Comparison of ENCODE assay signal across 23 cellular contexts in the genomic region with DNA sequence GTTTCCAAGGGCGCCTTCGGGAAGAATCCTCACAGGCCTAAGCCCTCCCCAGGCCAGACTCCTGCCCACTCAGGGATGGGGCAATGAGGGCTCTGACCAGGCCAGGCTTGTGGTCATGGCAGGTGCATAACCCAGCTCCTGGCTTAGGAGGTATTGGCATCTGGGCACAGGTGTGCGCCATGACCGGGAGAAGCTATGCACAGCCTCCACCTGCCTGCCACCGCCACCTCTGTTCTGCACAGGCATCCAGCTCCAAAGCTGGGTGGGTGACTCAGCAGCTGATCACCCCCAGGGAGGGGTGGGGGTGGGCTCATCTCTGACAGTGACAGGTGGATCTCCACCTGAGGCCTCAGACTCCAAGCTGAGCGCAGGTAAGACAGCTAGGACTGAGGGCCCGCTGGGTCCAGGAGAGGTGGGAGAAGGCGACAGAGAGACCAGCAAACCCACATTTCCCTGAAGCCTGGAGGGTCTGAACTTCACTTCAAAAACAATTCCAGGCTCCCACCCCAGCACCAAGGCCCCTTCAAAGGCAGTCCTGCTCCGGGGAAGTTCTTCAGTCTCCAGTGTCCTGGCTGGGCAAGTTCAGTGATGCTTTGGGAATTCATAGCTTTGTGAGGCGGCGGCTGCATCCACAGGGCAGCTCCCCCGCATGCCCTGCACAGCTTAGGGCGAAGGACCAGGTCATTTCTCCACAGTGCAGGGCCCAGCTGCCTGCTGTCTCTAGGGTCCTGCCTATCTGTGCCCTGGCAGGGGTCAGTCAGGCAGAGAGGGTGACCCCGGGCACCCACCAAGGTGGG.
DNase-seq lines count a peak whose midpoint lies in the region; ATAC-seq and TF ChIP-seq lines count a peak whose summit lies in the region.
"Had no signal": no experiment of that assay in that cellular context is flagged by ENCODE, and none has a peak within 500 bp of the region (broad histone marks: within the 10 kb centered on the region; RNA-seq: fewer than 3 reads in every experiment).

No MANE protein-coding gene starts in this region.

- intact Hi-C loops in natural killer cell (cut with micrococcal nuclease), result no loop called here

- H3K4me3 ChIP-seq in neuronal stem cell (ENCODE audit: low read length in 2 of 2), result no peak overlapping the region
- H3K4me3 ChIP-seq: HAP-1, psoas muscle, SK-N-MC, skin epidermis, thoracic aorta had no signal

- H3K27ac ChIP-seq in caudate nucleus (ENCODE audit: low read depth, low read length) (peak overlapping the region; percentile 58), neuronal stem cell (replicated peaks; ENCODE audit: low read length) (no peak overlapping the region)
- H3K27ac ChIP-seq: psoas muscle, SK-N-MC, thoracic aorta had no signal

- peaks cover 2 to 7% of the 10 kb centered on the region in 2 donors for H3K4me1 ChIP-seq in neuronal stem cell (ENCODE audit: control insufficient read depth in 2 of 2, insufficient read depth in 1 of 2, low read depth in 1 of 2, low read length in 2 of 2)
- H3K4me1 ChIP-seq: HAP-1 had no signal

- H4K91ac ChIP-seq in neuronal stem cell (ENCODE audit: low read depth, low read length, poor library complexity), result no peak overlapping the region

- H3K9me3 Mint-ChIP-seq in natural killer cell, result no peaks in the 10 kb centered on the region
- H3K9me3 Mint-ChIP-seq in natural killer cell treated with Interleukin-12 subunit alpha and Interleukin-12 subunit beta and Interleukin-15 and Interleukin-18, amount 100 ng/mL, for 72 hours, result no peaks in the 10 kb centered on the region
- H3K9me3 Mint-ChIP-seq: brain, mesothelial cell of epicardium, nephron progenitor cell had no signal

- no peak overlapping the region for H3K27ac Mint-ChIP-seq in natural killer cell
- H3K27ac Mint-ChIP-seq in natural killer cell treated with Interleukin-12 subunit alpha and Interleukin-12 subunit beta and Interleukin-15 and Interleukin-18, amount 100 ng/mL, for 72 hours, result peak overlapping the region in 1 of 2 donors; percentile 73
- H3K27ac Mint-ChIP-seq: brain, mesothelial cell of epicardium, nephron progenitor cell had no signal

- peaks cover 12 to 18% of the 10 kb centered on the region in 2 donors for H3K4me1 Mint-ChIP-seq in natural killer cell
- H3K4me1 Mint-ChIP-seq in natural killer cell treated with Interleukin-12 subunit alpha and Interleukin-12 subunit beta and Interleukin-15 and Interleukin-18, amount 100 ng/mL, for 72 hours (ENCODE audit: low read depth in 2 of 2), result peaks cover 12 to 16% of the 10 kb centered on the region in 2 donors

- no peak overlapping the region for H2AFZ ChIP-seq in neuronal stem cell (ENCODE audit: low read length)

- peaks cover 18 to 35% (median 22%) of the 10 kb centered on the region in 3 experiments for H3K27me3 ChIP-seq in neuronal stem cell (ENCODE audit: control insufficient read depth in 3 of 3, insufficient read depth in 3 of 3, low read depth in 1 of 3, low read length in 3 of 3)

- H3K18ac ChIP-seq in neuronal stem cell (ENCODE audit: low read length), result no peak overlapping the region

- H3K27me3 Mint-ChIP-seq in natural killer cell (ENCODE audit: low read depth in 2 of 2), result no peaks in the 10 kb centered on the region
- H3K27me3 Mint-ChIP-seq in natural killer cell treated with Interleukin-12 subunit alpha and Interleukin-12 subunit beta and Interleukin-15 and Interleukin-18, amount 100 ng/mL, for 72 hours, result no peaks in the 10 kb centered on the region

- ATAC-seq in natural killer cell, result no peak
- no peak for ATAC-seq in natural killer cell treated with Interleukin-12 subunit alpha and Interleukin-12 subunit beta and Interleukin-15 and Interleukin-18, amount 100 ng/mL, for 72 hours
- no peak for ATAC-seq in SK-N-SH treated with all-trans-retinoic acid at 6 μM for 48 hours
- ATAC-seq: psoas muscle had no signal

- no peaks in the 10 kb centered on the region for H3K9me3 ChIP-seq in neuronal stem cell (replicated peaks in 1 of 2; ENCODE audit: control insufficient read depth in 2 of 2, insufficient read depth in 1 of 2, low read depth in 1 of 2, low read length in 2 of 2)
- H3K9me3 ChIP-seq: HAP-1, psoas muscle, thoracic aorta had no signal

- H3K4ac ChIP-seq in neuronal stem cell (ENCODE audit: low read length), result no peak overlapping the region

- H2AK5ac ChIP-seq in neuronal stem cell (ENCODE audit: low read depth, low read length), result no peak overlapping the region

- H3K23ac ChIP-seq in neuronal stem cell (ENCODE audit: low read depth, low read length, poor library complexity), result no peak overlapping the region

- peak overlapping the region; percentile 30 for H3K9ac ChIP-seq in neuronal stem cell (ENCODE audit: low read depth, low read length, poor library complexity)

- TF ChIP-seq CTCF in natural killer cell (IDR thresholded peaks at IDR 0.05), result no peak

- no peak overlapping the region for H4K8ac ChIP-seq in neuronal stem cell (ENCODE audit: low read depth, low read length)

- no peak overlapping the region for H3K4me2 ChIP-seq in neuronal stem cell (ENCODE audit: insufficient read depth, low read length, poor library complexity, severe bottlenecking)

- no peak overlapping the region for H2BK120ac ChIP-seq in neuronal stem cell (ENCODE audit: low read depth, low read length)

- H3K4me3 Mint-ChIP-seq in natural killer cell, result no peak overlapping the region
- no peak overlapping the region for H3K4me3 Mint-ChIP-seq in natural killer cell treated with Interleukin-12 subunit alpha and Interleukin-12 subunit beta and Interleukin-15 and Interleukin-18, amount 100 ng/mL, for 72 hours
- H3K4me3 Mint-ChIP-seq: brain, mesothelial cell of epicardium, nephron progenitor cell had no signal

- no peak overlapping the region for H2BK12ac ChIP-seq in neuronal stem cell (ENCODE audit: low read length)

- no peaks in the 10 kb centered on the region for H3K36me3 Mint-ChIP-seq in natural killer cell
- H3K36me3 Mint-ChIP-seq in natural killer cell treated with Interleukin-12 subunit alpha and Interleukin-12 subunit beta and Interleukin-15 and Interleukin-18, amount 100 ng/mL, for 72 hours, result no peaks in the 10 kb centered on the region

- peak; percentile 10 for DNase-seq in natural killer cell
- no peak for DNase-seq in natural killer cell treated with Interleukin-12 subunit alpha and Interleukin-12 subunit beta and Interleukin-15 and Interleukin-18, amount 100 ng/mL, for 72 hours (ENCODE audit: low spot score)
- peak in 41 of 61 donors; percentile 17 to 92 (median 58) for DNase-seq in caudate nucleus (lab: John Stamatoyannopoulos, UW)
- DNase-seq in neuronal stem cell (ENCODE audit: low spot score), result no peak
- no peak for DNase-seq in DMS153 treated with DMSO at 0.1 percent for 48 hours (lab: John Stamatoyannopoulos, UW; ENCODE audit: unreplicated experiment)
- DNase-seq in dermis blood vessel endothelial cell, result no peak
- DNase-seq: activated CD4-positive, alpha-beta T cell treated with anti-CD3 and anti-CD28 coated beads, Interleukin-2, amount 50 U/mL, for 1 hour; DMS53; GDM1; MM.1S; NCI-H1436; NCI-H524 treated with DMSO at 0.1 percent for 48 hours; nephron progenitor cell; stimulated activated CD4-positive, alpha-beta T cell treated with anti-CD3 and anti-CD28 coated beads, Interleukin-2, amount 100 ng/mL, for 24 hours; stimulated activated naive CD4-positive, alpha-beta T cell had no signal

- H2BK5ac ChIP-seq in neuronal stem cell (ENCODE audit: low read length), result peak overlapping the region; percentile 13

- peaks cover 0 to 3% of the 10 kb centered on the region in 2 donors for H3K36me3 ChIP-seq in neuronal stem cell (replicated peaks in 1 of 2; ENCODE audit: control insufficient read depth in 2 of 2, insufficient read depth in 2 of 2, low read length in 2 of 2)
- H3K36me3 ChIP-seq: HAP-1 had no signal

- no peak overlapping the region for H2BK15ac ChIP-seq in neuronal stem cell (ENCODE audit: low read length)

- H3K79me1 ChIP-seq in neuronal stem cell (ENCODE audit: low read depth, low read length), result no peaks in the 10 kb centered on the region

- no peak overlapping the region for H3K14ac ChIP-seq in neuronal stem cell (ENCODE audit: low read length)

- no CpG with 5 or more reads among the region's 14 CpGs for WGBS in neuronal stem cell (ENCODE audit: extremely low coverage in 2 of 2, insufficient read length in 2 of 2, insufficient replicate concordance in 1 of 2), 2 donors

TF ChIP-seq in SK-N-SH treated with all-trans-retinoic acid at 6 μM for 48 hours, 23 proteins besides CTCF, POLR2A, EP300 and RAD21 (continues in another document):
- TF ChIP-seq ZFP30 (CRISPR knock-in tag; IDR thresholded peaks at IDR 0.05) (no peak), ESRRG (CRISPR knock-in tag; IDR thresholded peaks at IDR 0.05) (no peak), ZFP3 (CRISPR knock-in tag; IDR thresholded peaks at IDR 0.05) (no peak), ZNF565 (CRISPR knock-in tag; conservative IDR thresholded peaks at IDR 0.05; ENCODE audit: low read depth) (no peak), PPARA (CRISPR knock-in tag; IDR thresholded peaks at IDR 0.05; ENCODE audit: borderline replicate concordance) (no peak), RARB (CRISPR knock-in tag; IDR thresholded peaks at IDR 0.05) (no peak), CSDC2 (CRISPR knock-in tag; IDR thresholded peaks at IDR 0.05) (no peak), OSR1 (CRISPR knock-in tag; IDR thresholded peaks at IDR 0.05) (no peak), ZC3H10 (CRISPR knock-in tag; IDR thresholded peaks at IDR 0.05) (no peak), ZNF70 (CRISPR knock-in tag; IDR thresholded peaks at IDR 0.05) (no peak)
- TF ChIP-seq, protein P1, sequence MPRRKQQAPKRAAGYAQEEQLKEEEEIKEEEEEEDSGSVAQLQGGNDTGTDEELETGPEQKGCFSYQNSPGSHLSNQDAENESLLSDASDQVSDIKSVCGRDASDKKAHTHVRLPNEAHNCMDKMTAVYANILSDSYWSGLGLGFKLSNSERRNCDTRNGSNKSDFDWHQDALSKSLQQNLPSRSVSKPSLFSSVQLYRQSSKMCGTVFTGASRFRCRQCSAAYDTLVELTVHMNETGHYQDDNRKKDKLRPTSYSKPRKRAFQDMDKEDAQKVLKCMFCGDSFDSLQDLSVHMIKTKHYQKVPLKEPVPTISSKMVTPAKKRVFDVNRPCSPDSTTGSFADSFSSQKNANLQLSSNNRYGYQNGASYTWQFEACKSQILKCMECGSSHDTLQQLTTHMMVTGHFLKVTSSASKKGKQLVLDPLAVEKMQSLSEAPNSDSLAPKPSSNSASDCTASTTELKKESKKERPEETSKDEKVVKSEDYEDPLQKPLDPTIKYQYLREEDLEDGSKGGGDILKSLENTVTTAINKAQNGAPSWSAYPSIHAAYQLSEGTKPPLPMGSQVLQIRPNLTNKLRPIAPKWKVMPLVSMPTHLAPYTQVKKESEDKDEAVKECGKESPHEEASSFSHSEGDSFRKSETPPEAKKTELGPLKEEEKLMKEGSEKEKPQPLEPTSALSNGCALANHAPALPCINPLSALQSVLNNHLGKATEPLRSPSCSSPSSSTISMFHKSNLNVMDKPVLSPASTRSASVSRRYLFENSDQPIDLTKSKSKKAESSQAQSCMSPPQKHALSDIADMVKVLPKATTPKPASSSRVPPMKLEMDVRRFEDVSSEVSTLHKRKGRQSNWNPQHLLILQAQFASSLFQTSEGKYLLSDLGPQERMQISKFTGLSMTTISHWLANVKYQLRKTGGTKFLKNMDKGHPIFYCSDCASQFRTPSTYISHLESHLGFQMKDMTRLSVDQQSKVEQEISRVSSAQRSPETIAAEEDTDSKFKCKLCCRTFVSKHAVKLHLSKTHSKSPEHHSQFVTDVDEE (CRISPR knock-in tag; IDR thresholded peaks at IDR 0.05), result no peak

Comparison
In these comparisons a context has a peak if more than half of its experiments do, and no peak if none do; other contexts are left out.
1. DNase-seq: peak in natural killer cell (single experiment) and caudate nucleus (41 of 61); none in natural killer cell treated with Interleukin-12 subunit alpha and Interleukin-12 subunit beta and Interleukin-15 and Interleukin-18, amount 100 ng/mL, for 72 hours (single experiment), neuronal stem cell (single experiment), DMS153 treated with DMSO at 0.1 percent for 48 hours (single experiment) and dermis blood vessel endothelial cell (single experiment).